In the genomic region with DNA sequence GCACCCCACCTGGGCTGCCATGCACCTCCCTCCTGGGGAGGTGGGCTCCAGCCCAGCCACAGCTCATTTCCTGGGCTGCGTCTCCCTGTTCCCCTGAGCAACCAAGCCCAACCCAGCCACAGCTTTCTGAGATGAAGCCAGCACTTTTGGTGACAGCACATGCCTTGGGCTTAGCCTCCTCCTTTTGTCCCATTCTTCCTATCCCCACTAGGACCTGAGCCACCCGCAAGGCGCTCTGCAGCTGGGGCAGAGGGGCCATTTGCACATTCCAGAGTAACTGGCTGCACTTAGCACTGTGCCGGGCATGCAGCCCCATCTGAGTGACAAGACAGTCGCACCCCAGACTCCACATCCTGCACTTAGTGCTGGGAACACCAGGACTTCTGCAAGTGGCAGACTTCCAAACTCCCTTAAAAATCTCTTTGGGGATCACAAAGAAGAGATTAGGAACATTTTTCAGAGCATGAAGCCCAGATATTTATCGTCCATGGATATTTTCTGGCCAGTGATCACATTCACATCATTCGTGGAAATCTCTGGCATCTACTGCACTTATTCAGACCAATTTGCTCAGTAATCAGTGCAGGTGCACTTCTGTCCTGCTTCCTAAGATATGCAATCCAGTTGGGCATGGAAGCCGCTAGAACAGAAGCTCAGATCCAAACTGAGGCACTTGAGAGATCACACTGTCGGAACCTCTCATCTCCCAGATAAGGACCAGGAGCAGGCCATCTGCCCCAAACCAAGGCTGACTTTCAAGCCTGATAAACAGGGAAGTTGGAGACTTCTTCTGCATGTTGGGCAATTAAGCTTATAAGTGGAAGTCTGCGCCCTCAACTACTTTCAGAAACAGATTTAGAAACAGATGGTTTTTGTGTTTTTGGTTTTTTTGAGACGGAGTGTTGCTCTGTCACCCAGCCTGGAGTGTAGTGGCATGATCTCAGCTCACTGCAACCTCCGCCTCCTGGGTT, we compare ENCODE assay signal across 18 cellular contexts. TPM values are rescaled to one million over a fixed set of nuclear protein-coding genes. Genes with fewer than 3 reads are reported as not detected.
A peak's percentile ranks its signal among the peaks of the same experiment; 100 is the strongest.
DNase-seq lines count a peak whose midpoint lies in the region; FAIRE-seq and TF ChIP-seq lines count a peak whose summit lies in the region.
"Had no signal": no experiment of that assay in that cellular context is flagged by ENCODE, and none has a peak within 500 bp of the region (broad histone marks: within the 10 kb centered on the region; RNA-seq: fewer than 3 reads in every experiment).

No MANE protein-coding gene starts in this region.

- POLR2A ChIA-PET in Caco-2 (lab: Charles Lee), result no interaction called here

- H3K18ac ChIP-seq in neuronal stem cell (ENCODE audit: low read length), result no peak overlapping the region

- no TSS peak for BruUV-seq in Caco-2 (replicated peaks; lab: Mats Ljungman, UMichigan)

- DNase-seq in Caco-2 (no peak), NCI-H2171 treated with DMSO at 0.1 percent for 48 hours (lab: John Stamatoyannopoulos, UW) (peak; percentile 54), dorsolateral prefrontal cortex (no peak), neuronal stem cell (ENCODE audit: low spot score) (peak; percentile 21), superior temporal gyrus (ENCODE audit: extremely low spot score) (no peak), frontal cortex (ENCODE audit: low spot score in 2 of 2) (no peak), EL (no peak), mesenteric fat pad (ENCODE audit: low spot score) (no peak)
- DNase-seq: activated CD4-positive, alpha-beta T cell treated with anti-CD3 and anti-CD28 coated beads, Interleukin-2, amount 50 U/mL, for 1 hour; CD4-positive, CD25-positive, alpha-beta regulatory T cell; NCI-H1436; NCI-H82; stimulated activated CD4-positive, alpha-beta T cell treated with anti-CD3 and anti-CD28 coated beads, Interleukin-2, amount 100 ng/mL, for 24 hours; stimulated activated naive CD4-positive, alpha-beta T cell treated with Interleukin-2 at 50 U/mL for 16 hours; T-helper 1 cell had no signal

- peaks cover 26% of the 10 kb centered on the region for H3K4me1 Mint-ChIP-seq in Caco-2 (ENCODE audit: low read depth, unreplicated experiment)

- no peak overlapping the region for H3K23ac ChIP-seq in neuronal stem cell (ENCODE audit: low read depth, low read length, poor library complexity)

- WGBS in neuronal stem cell (ENCODE audit: extremely low coverage in 2 of 2, insufficient read length in 2 of 2, insufficient replicate concordance in 1 of 2), 2 donors, result no CpG with 5 or more reads among the region's 12 CpGs

- TF ChIP-seq CTCF in Caco-2 (IDR thresholded peaks at IDR 0.05; ENCODE audit: insufficient read depth in 1 of 2, low read depth in 1 of 2, low read length in 1 of 2, severe bottlenecking in 1 of 2, unreplicated experiment in 1 of 2) (no peak), dorsolateral prefrontal cortex (IDR thresholded peaks at IDR 0.05 in 54 of 56, conservative IDR thresholded peaks at IDR 0.05 in 2 of 56; ENCODE audit: low read depth in 1 of 56, partially characterized antibody in 56 of 56) (no peak)

- H3K36me3 Mint-ChIP-seq in Caco-2 (ENCODE audit: insufficient read depth, unreplicated experiment), result peaks cover 6% of the 10 kb centered on the region
- H3K36me3 Mint-ChIP-seq: CD4-positive, CD25-positive, alpha-beta regulatory T cell had no signal

- peak overlapping the region; percentile 84 for H3K27ac Mint-ChIP-seq in Caco-2 (ENCODE audit: unreplicated experiment)

- H3K14ac ChIP-seq in neuronal stem cell (ENCODE audit: low read length), result no peak overlapping the region

- no peaks in the 10 kb centered on the region for H3K79me1 ChIP-seq in neuronal stem cell (ENCODE audit: low read depth, low read length)

- no peaks in the 10 kb centered on the region for H3K9me3 Mint-ChIP-seq in Caco-2 (ENCODE audit: unreplicated experiment)
- H3K9me3 Mint-ChIP-seq: CD4-positive, CD25-positive, alpha-beta regulatory T cell had no signal

- no peak for FAIRE-seq in frontal cortex (lab: Jason Lieb, UNC)
- FAIRE-seq: astrocyte had no signal

- intact Hi-C loops in Caco-2 (cut with micrococcal nuclease; ENCODE audit: unreplicated experiment), result no loop called here
- intact Hi-C loops in dorsolateral prefrontal cortex (cut with DNase I), result no loop called here

- no peak overlapping the region for H2BK120ac ChIP-seq in neuronal stem cell (ENCODE audit: low read depth, low read length)

- H4K8ac ChIP-seq in neuronal stem cell (ENCODE audit: low read depth, low read length), result no peak overlapping the region

- H3K4ac ChIP-seq in neuronal stem cell (ENCODE audit: low read length), result no peak overlapping the region

- H3K4me3 ChIP-seq in Caco-2 (ENCODE audit: low read depth, low read length) (no peak overlapping the region), dorsolateral prefrontal cortex (no peak overlapping the region), neuronal stem cell (ENCODE audit: low read length in 2 of 2) (no peak overlapping the region)
- H3K4me3 ChIP-seq: ovary had no signal

- no peak overlapping the region for H3K4me2 ChIP-seq in neuronal stem cell (ENCODE audit: insufficient read depth, low read length, poor library complexity, severe bottlenecking)

- H2BK12ac ChIP-seq in neuronal stem cell (ENCODE audit: low read length), result no peak overlapping the region

- no peak overlapping the region for H2AK5ac ChIP-seq in neuronal stem cell (ENCODE audit: low read depth, low read length)

- H3K4me1 ChIP-seq in Caco-2 (peaks cover 40% of the 10 kb centered on the region), neuronal stem cell (ENCODE audit: control insufficient read depth in 2 of 2, insufficient read depth in 1 of 2, low read depth in 1 of 2, low read length in 2 of 2) (peaks cover 24 to 54% of the 10 kb centered on the region in 2 donors)

- no peak overlapping the region for H2AFZ ChIP-seq in neuronal stem cell (ENCODE audit: low read length)

- no peak overlapping the region for H4K91ac ChIP-seq in neuronal stem cell (ENCODE audit: low read depth, low read length, poor library complexity)

- no peaks in the 10 kb centered on the region for H3K9me3 ChIP-seq in Caco-2
- no peaks in the 10 kb centered on the region for H3K9me3 ChIP-seq in neuronal stem cell (replicated peaks in 1 of 2; ENCODE audit: control insufficient read depth in 2 of 2, insufficient read depth in 1 of 2, low read depth in 1 of 2, low read length in 2 of 2)
- H3K9me3 ChIP-seq: ovary had no signal

- H3K9ac ChIP-seq in neuronal stem cell (ENCODE audit: low read depth, low read length, poor library complexity), result no peak overlapping the region

- H3K27me3 Mint-ChIP-seq in Caco-2 (ENCODE audit: insufficient read depth, unreplicated experiment), result no peaks in the 10 kb centered on the region

- H2BK5ac ChIP-seq in neuronal stem cell (ENCODE audit: low read length), result no peak overlapping the region

- H3K27me3 ChIP-seq in Caco-2 (replicated peaks; ENCODE audit: control insufficient read depth, insufficient read depth, low read length), result no peaks in the 10 kb centered on the region
- peaks cover 0 to 16% (median 0%) of the 10 kb centered on the region in 45 donors for H3K27me3 ChIP-seq in dorsolateral prefrontal cortex
- no peaks in the 10 kb centered on the region for H3K27me3 ChIP-seq in neuronal stem cell (ENCODE audit: control insufficient read depth in 3 of 3, insufficient read depth in 3 of 3, low read depth in 1 of 3, low read length in 3 of 3)
- H3K27me3 ChIP-seq: ovary had no signal

- CTCF ChIA-PET in Caco-2 (lab: Charles Lee), result interaction anchor here (2.6 kb wide), 1 partner anchor 19 kb away, joined by 5 read pairs; no protein-coding TSS in a partner anchor

- H3K36me3 ChIP-seq in Caco-2 (ENCODE audit: control insufficient read depth, insufficient read depth, low read length), result no peaks in the 10 kb centered on the region
- no peaks in the 10 kb centered on the region for H3K36me3 ChIP-seq in neuronal stem cell (replicated peaks in 1 of 2; ENCODE audit: control insufficient read depth in 2 of 2, insufficient read depth in 2 of 2, low read length in 2 of 2)
- H3K36me3 ChIP-seq: ovary had no signal

- no peak overlapping the region for H3K4me3 Mint-ChIP-seq in Caco-2 (ENCODE audit: unreplicated experiment)
- H3K4me3 Mint-ChIP-seq: CD4-positive, CD25-positive, alpha-beta regulatory T cell had no signal

- H3K27ac ChIP-seq in dorsolateral prefrontal cortex (peak overlapping the region in 40 of 59 donors; percentile 1 to 77 (median 30)), neuronal stem cell (replicated peaks; ENCODE audit: low read length) (no peak overlapping the region)
- H3K27ac ChIP-seq: HL-60 had no signal

- no peak overlapping the region for H2BK15ac ChIP-seq in neuronal stem cell (ENCODE audit: low read length)

RNA-seq across cellular contexts. Expression of gene CHST15, which starts 26.4 kb away (rescaled TPM):
- 26.1 and 26.7 TPM in 2 replicates for total RNA-seq in Caco-2 (2022)
- total RNA-seq in dorsolateral prefrontal cortex, result 10 to 100 TPM; 24.1 to 81.5 (median 53.1) TPM
- 0.42 TPM for polyA plus RNA-seq in neuronal stem cell (2013, experiment 1 of 2)
- polyA plus RNA-seq in neuronal stem cell (2013, experiment 2 of 2), result 0.43 TPM
- total RNA-seq in frontal cortex, result 48.9 TPM
- total RNA-seq in mesenteric fat pad, result 53.1 TPM

Comparison
In these comparisons a context has a peak if more than half of its experiments do, and no peak if none do; other contexts are left out.
1. DNase-seq: peak in NCI-H2171 treated with DMSO at 0.1 percent for 48 hours (single experiment) and neuronal stem cell (single experiment); none in Caco-2 (0 of 2), dorsolateral prefrontal cortex (0 of 10), superior temporal gyrus (single experiment), frontal cortex (0 of 2), EL (single experiment) and mesenteric fat pad (single experiment).